ENCODE assay signal across 30 cellular contexts in the genomic region with DNA sequence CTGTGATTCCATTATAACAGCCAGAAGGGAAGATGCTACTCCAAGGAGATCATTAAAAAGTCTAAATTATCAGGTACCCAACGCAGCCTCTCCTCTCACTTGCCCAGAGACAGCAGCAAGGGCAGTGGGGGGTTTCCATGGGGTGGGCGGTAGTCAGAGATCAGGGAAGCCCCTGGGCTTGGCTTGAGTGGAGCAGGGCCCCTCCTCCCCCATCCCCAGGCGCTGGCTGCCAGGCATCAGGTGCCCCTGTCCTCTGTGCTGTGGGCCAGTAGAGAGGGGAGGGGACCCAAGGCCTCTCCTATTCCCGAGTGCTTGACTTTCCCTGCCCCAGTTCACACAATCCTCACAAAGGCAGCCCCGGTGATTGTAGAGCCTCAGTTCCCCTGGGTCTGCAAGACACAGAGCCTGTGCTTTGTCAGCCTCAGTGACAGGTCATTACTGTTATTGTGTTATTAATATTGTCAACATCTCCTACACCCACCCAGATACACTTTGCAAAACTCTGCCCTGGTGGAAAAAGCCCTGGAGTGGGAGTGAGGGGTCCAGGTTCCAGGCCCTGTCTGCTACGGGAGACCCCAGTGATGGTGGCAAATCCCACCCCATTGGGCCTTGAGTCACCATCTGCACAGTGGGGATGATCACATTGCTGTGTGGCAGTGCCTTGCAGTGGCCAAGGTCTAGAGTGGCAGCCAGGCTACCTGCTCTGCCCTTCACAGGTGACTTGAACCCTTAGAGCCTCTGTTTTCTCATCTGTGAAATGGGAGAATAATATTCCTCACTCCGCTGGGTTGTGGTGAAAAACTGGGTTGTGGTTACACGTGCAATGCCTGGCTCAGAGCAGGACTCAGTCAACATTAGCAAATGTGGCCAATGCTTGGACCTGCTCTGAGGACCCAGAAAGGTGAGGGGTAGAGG.
"Had no signal": no experiment of that assay in that cellular context is flagged by ENCODE, and none has a peak within 500 bp of the region (broad histone marks: within the 10 kb centered on the region; RNA-seq: fewer than 3 reads in every experiment).

No MANE protein-coding gene starts in this region.

- H3K27me3 ChIP-seq: brain microvascular endothelial cell, right atrium auricular region, testis had no signal

- H3K9me3 ChIP-seq: heart left ventricle, right atrium auricular region, testis had no signal

- H3K36me3 Mint-ChIP-seq: immature natural killer cell; mesothelial cell of epicardium; stimulated activated naive B cell treated with anti-CD40 and anti-IgM and Interleukin-4, amounts not matched to agents 10 μg/mL and 1 μg/mL and 100 μg/mL, for 72 hours had no signal

- DNase-seq: activated CD4-positive, alpha-beta memory T cell treated with anti-CD3 and anti-CD28 coated beads, Interleukin-2, amount 10 ng/mL, durations not matched to agents 7 days and 5 days; activated CD4-positive, alpha-beta T cell treated with anti-CD3 and anti-CD28 coated beads, Interleukin-2, amount 10 ng/mL, durations not matched to agents 7 days and 5 days; activated CD4-positive, CD25-positive, alpha-beta regulatory T cell treated with anti-CD3 and anti-CD28 coated beads, Interleukin-2, amount 50 U/mL, for 72 hours; activated CD8-positive, alpha-beta memory T cell treated with anti-CD3 and anti-CD28 coated beads, Interleukin-2, amount 50 U/mL, for 48 hours; activated gamma-delta T cell treated with Interleukin-2 at 50 U/mL for 16 hours; activated naive CD4-positive, alpha-beta T cell treated with anti-CD3 and anti-CD28 coated beads, Interleukin-2, amount 50 U/mL, for 16 hours; activated T-cell treated with anti-CD3 and anti-CD28 coated beads, Interleukin-2, amount 50 U/mL, for 24 hours; amniotic stem cell; brain microvascular endothelial cell; cortex of kidney; foreskin keratinocyte; heart left ventricle; hypothalamus; immature natural killer cell; kidney; naive B cell; nephron progenitor cell; occipital lobe; stimulated activated CD4-positive, alpha-beta T cell treated with anti-CD3 and anti-CD28 coated beads, Interleukin-15, amount 100 ng/mL, for 24 hours; stimulated activated CD4-positive, alpha-beta T cell treated with anti-CD3 and anti-CD28 coated beads, Interleukin-2, amount 100 ng/mL, for 24 hours; stimulated activated naive B cell treated with anti-CD40 and anti-IgM and Interleukin-4, amounts not matched to agents 10 μg/mL and 1 μg/mL and 100 μg/mL, for 72 hours; T-helper 17 cell; T1000; testis had no signal

- H3K4me3 ChIP-seq: heart left ventricle, right atrium auricular region, testis had no signal

- H3K27ac ChIP-seq: brain microvascular endothelial cell, foreskin keratinocyte, heart left ventricle, right atrium auricular region, testis had no signal

- H3K36me3 ChIP-seq: brain microvascular endothelial cell, heart left ventricle, right atrium auricular region had no signal

- FAIRE-seq: astrocyte, endothelial cell of umbilical vein, kidney, urothelium cell line had no signal

- H3K4me3 Mint-ChIP-seq: activated CD4-positive, alpha-beta memory T cell treated with anti-CD3 and anti-CD28 coated beads, Interleukin-2, amount 10 ng/mL, durations not matched to agents 7 days and 5 days; activated CD4-positive, alpha-beta T cell treated with anti-CD3 and anti-CD28 coated beads, Interleukin-2, amount 10 ng/mL, durations not matched to agents 7 days and 5 days; activated T-cell treated with anti-CD3 and anti-CD28 coated beads, Interleukin-2, amount 50 U/mL, for 24 hours; activated T-helper 17 cell treated with anti-CD3 and anti-CD28 coated beads, Interleukin-2, amount 50 U/mL, for 72 hours; immature natural killer cell; mesothelial cell of epicardium; naive B cell; nephron progenitor cell; stimulated activated naive B cell treated with anti-CD40 and anti-IgM and Interleukin-4, amounts not matched to agents 10 μg/mL and 1 μg/mL and 100 μg/mL, for 72 hours; T-helper 17 cell had no signal

- H3K27ac Mint-ChIP-seq: activated CD4-positive, alpha-beta memory T cell treated with anti-CD3 and anti-CD28 coated beads, Interleukin-2, amount 10 ng/mL, durations not matched to agents 7 days and 5 days; activated CD4-positive, alpha-beta T cell treated with anti-CD3 and anti-CD28 coated beads, Interleukin-2, amount 10 ng/mL, durations not matched to agents 7 days and 5 days; activated T-cell treated with anti-CD3 and anti-CD28 coated beads, Interleukin-2, amount 50 U/mL, for 24 hours; activated T-helper 17 cell treated with anti-CD3 and anti-CD28 coated beads, Interleukin-2, amount 50 U/mL, for 72 hours; immature natural killer cell; mesothelial cell of epicardium; naive B cell; nephron progenitor cell; stimulated activated naive B cell treated with anti-CD40 and anti-IgM and Interleukin-4, amounts not matched to agents 10 μg/mL and 1 μg/mL and 100 μg/mL, for 72 hours; T-helper 17 cell had no signal

- H3K4me1 ChIP-seq: foreskin keratinocyte, heart left ventricle, right atrium auricular region, testis had no signal

- H3K4me1 Mint-ChIP-seq: activated CD4-positive, alpha-beta memory T cell treated with anti-CD3 and anti-CD28 coated beads, Interleukin-2, amount 10 ng/mL, durations not matched to agents 7 days and 5 days; activated CD4-positive, alpha-beta T cell treated with anti-CD3 and anti-CD28 coated beads, Interleukin-2, amount 10 ng/mL, durations not matched to agents 7 days and 5 days; activated T-helper 17 cell treated with anti-CD3 and anti-CD28 coated beads, Interleukin-2, amount 50 U/mL, for 72 hours; immature natural killer cell; mesothelial cell of epicardium; nephron progenitor cell; stimulated activated naive B cell treated with anti-CD40 and anti-IgM and Interleukin-4, amounts not matched to agents 10 μg/mL and 1 μg/mL and 100 μg/mL, for 72 hours had no signal

- H3K9me3 Mint-ChIP-seq: activated CD4-positive, alpha-beta memory T cell treated with anti-CD3 and anti-CD28 coated beads, Interleukin-2, amount 10 ng/mL, durations not matched to agents 7 days and 5 days; mesothelial cell of epicardium; nephron progenitor cell had no signal

- ATAC-seq: activated T-helper 17 cell treated with anti-CD3 and anti-CD28 coated beads, Interleukin-2, amount 50 U/mL, for 72 hours; heart left ventricle; stimulated activated naive B cell treated with anti-CD40 and anti-IgM and Interleukin-4, amounts not matched to agents 10 μg/mL and 1 μg/mL and 100 μg/mL, for 72 hours; T-helper 17 cell had no signal
